ENCODE assay signal across 8 cellular contexts in the genomic region with DNA sequence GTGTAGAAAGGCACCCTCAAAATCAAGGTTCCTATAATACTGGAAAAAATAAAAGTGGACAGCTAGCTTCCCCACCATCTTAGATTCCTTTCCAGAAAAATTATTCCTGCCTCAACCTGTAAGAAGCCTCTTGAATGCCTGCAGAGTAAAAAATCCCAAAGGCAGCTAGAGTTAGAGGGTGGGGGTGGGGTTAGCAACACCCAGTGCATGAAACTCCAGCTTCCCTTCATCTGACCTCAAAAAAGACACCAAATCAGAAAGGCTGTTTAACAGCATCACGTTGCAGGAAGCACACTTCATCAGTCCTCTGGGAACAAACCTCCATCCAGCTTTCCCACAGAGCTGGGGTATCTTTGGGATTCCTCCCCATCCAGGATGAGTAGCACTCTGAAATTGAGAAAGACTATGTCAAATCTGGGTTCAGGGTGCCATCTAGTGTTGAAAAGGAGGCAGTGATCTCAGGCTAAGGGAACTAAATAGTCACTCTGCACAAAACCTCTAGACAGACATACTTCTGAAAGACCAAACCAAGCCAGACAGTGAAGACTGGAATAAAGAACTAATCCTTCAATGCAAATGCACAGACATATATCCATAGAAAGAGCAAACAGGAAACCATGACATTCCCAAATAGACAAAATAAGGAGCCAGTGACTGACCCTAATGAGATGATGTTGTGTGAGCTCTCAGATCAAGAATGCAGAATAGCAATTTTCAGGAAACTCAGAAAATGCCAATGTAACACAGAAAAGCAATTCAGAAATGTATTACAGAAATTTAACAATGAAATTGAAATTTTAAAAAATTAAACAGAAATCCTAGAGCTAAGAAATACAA.
A peak's percentile ranks its signal among the peaks of the same experiment; 100 is the strongest.
DNase-seq lines count a peak whose midpoint lies in the region; ATAC-seq, FAIRE-seq and TF ChIP-seq lines count a peak whose summit lies in the region.

No MANE protein-coding gene starts in this region.

- peak; percentile 12 for DNase-seq in activated CD4-positive, alpha-beta T cell treated with anti-CD3 and anti-CD28 coated beads for 36 hours
- DNase-seq in activated CD4-positive, alpha-beta T cell treated with anti-CD3 and anti-CD28 coated beads, Interleukin-2, amount 50 U/mL, for 1 hour, result no peak
- DNase-seq in H54 (ENCODE audit: insufficient read length, low spot score), result peak; percentile 8
- DNase-seq in NB4 (ENCODE audit: low read depth), result peak; percentile 41
- peak; percentile 17 for DNase-seq in activated CD4-positive, alpha-beta memory T cell treated with anti-CD3 and anti-CD28 coated beads, Interleukin-2, amount 10 ng/mL, durations not matched to agents 7 days and 5 days
- peak in 1 of 5 donors; percentile 5 for DNase-seq in heart left ventricle
- DNase-seq in stimulated activated CD8-positive, alpha-beta memory T cell treated with anti-CD3 and anti-CD28 coated beads, Interleukin-12 subunit alpha, Interleukin-12 subunit beta, amount 100 ng/mL, for 1 hour (ENCODE audit: low read depth), result peak; percentile 1
- no peak for DNase-seq in DMS79 (lab: John Stamatoyannopoulos, UW)

- H3K9me3 Mint-ChIP-seq in activated CD4-positive, alpha-beta T cell treated with anti-CD3 and anti-CD28 coated beads for 36 hours (ENCODE audit: low read depth), result peaks cover 5% of the 10 kb centered on the region
- H3K9me3 Mint-ChIP-seq in activated CD4-positive, alpha-beta memory T cell treated with anti-CD3 and anti-CD28 coated beads, Interleukin-2, amount 10 ng/mL, durations not matched to agents 7 days and 5 days, result peaks cover 2% of the 10 kb centered on the region

- H3K9me3 ChIP-seq in heart left ventricle, result peaks cover 0 to 23% (median 0%) of the 10 kb centered on the region in 12 donors

- intact Hi-C loops in activated CD4-positive, alpha-beta T cell treated with anti-CD3 and anti-CD28 coated beads for 36 hours (cut with DNase I, micrococcal nuclease), result no loop called here
- intact Hi-C loops in heart left ventricle (cut with DNase I), result no loop called here

- CTCF ChIA-PET in activated CD4-positive, alpha-beta T cell treated with anti-CD3 and anti-CD28 coated beads for 36 hours (lab: Charles Lee), result interaction anchor here (0.8 to 2.1 kb wide), 2 partner anchors 10 to 437 kb away, joined by 3 to 7 read pairs; no protein-coding TSS in a partner anchor
- CTCF ChIA-PET in activated CD4-positive, alpha-beta memory T cell treated with anti-CD3 and anti-CD28 coated beads, Interleukin-2, amount 10 ng/mL, durations not matched to agents 7 days and 5 days (lab: Charles Lee), result interaction anchor here (0.6 to 1.8 kb wide), 7 partner anchors 19 to 437 kb away, joined by 3 to 4 read pairs (median 3); a partner anchor contains a TSS

- no peaks in the 10 kb centered on the region for H3K27me3 Mint-ChIP-seq in activated CD4-positive, alpha-beta T cell treated with anti-CD3 and anti-CD28 coated beads for 36 hours
- H3K27me3 Mint-ChIP-seq in activated CD4-positive, alpha-beta memory T cell treated with anti-CD3 and anti-CD28 coated beads, Interleukin-2, amount 10 ng/mL, durations not matched to agents 7 days and 5 days, result no peaks in the 10 kb centered on the region

- POLR2A ChIA-PET in activated CD4-positive, alpha-beta T cell treated with anti-CD3 and anti-CD28 coated beads for 36 hours (lab: Charles Lee), result no interaction called here
- POLR2A ChIA-PET in activated CD4-positive, alpha-beta memory T cell treated with anti-CD3 and anti-CD28 coated beads, Interleukin-2, amount 10 ng/mL, durations not matched to agents 7 days and 5 days (lab: Charles Lee), result interaction anchor here (1.1 kb wide), 1 partner anchor 68 kb away, joined by 3 read pairs; no protein-coding TSS in a partner anchor

- no peak overlapping the region for H3K27ac ChIP-seq in heart left ventricle

- TF ChIP-seq CTCF in NB4 (IDR thresholded peaks at IDR 0.05; ENCODE audit: low read depth, low read length) (peak; percentile 53), heart left ventricle (IDR thresholded peaks at IDR 0.05) (peak; percentile 32 to 61 (median 46))

- H3K27ac Mint-ChIP-seq in activated CD4-positive, alpha-beta T cell treated with anti-CD3 and anti-CD28 coated beads for 36 hours, result no peak overlapping the region
- H3K27ac Mint-ChIP-seq in activated CD4-positive, alpha-beta memory T cell treated with anti-CD3 and anti-CD28 coated beads, Interleukin-2, amount 10 ng/mL, durations not matched to agents 7 days and 5 days, result no peak overlapping the region

- H3K4me3 ChIP-seq in NB4 (ENCODE audit: low read depth, low read length) (no peak overlapping the region), heart left ventricle (no peak overlapping the region)

- H3K4me1 ChIP-seq in heart left ventricle, result no peaks in the 10 kb centered on the region

- H3K4me3 Mint-ChIP-seq in activated CD4-positive, alpha-beta T cell treated with anti-CD3 and anti-CD28 coated beads for 36 hours, result no peak overlapping the region
- H3K4me3 Mint-ChIP-seq in activated CD4-positive, alpha-beta memory T cell treated with anti-CD3 and anti-CD28 coated beads, Interleukin-2, amount 10 ng/mL, durations not matched to agents 7 days and 5 days, result no peak overlapping the region

- no peak for TF ChIP-seq POLR2A in H54 (IDR thresholded peaks at IDR 0.05; ENCODE audit: low read depth, low read length)
- TF ChIP-seq POLR2A in NB4 (IDR thresholded peaks at IDR 0.05; ENCODE audit: extremely low read depth, insufficient read length), result no peak
- no peak for TF ChIP-seq POLR2A in heart left ventricle (IDR thresholded peaks at IDR 0.05)

- peaks cover 33% of the 10 kb centered on the region for H3K36me3 Mint-ChIP-seq in activated CD4-positive, alpha-beta T cell treated with anti-CD3 and anti-CD28 coated beads for 36 hours (ENCODE audit: low read depth)
- peaks cover 20% of the 10 kb centered on the region for H3K36me3 Mint-ChIP-seq in activated CD4-positive, alpha-beta memory T cell treated with anti-CD3 and anti-CD28 coated beads, Interleukin-2, amount 10 ng/mL, durations not matched to agents 7 days and 5 days (ENCODE audit: low read depth)

- WGBS in heart left ventricle, 4 donors, result 6 to 21% (median 19%) methylated on average over 1 of the region's 1 CpG

- peaks cover 0 to 9% (median 0%) of the 10 kb centered on the region in 9 donors for H3K36me3 ChIP-seq in heart left ventricle

- H3K4me1 Mint-ChIP-seq in activated CD4-positive, alpha-beta T cell treated with anti-CD3 and anti-CD28 coated beads for 36 hours, result no peaks in the 10 kb centered on the region
- peaks cover 1% of the 10 kb centered on the region for H3K4me1 Mint-ChIP-seq in activated CD4-positive, alpha-beta memory T cell treated with anti-CD3 and anti-CD28 coated beads, Interleukin-2, amount 10 ng/mL, durations not matched to agents 7 days and 5 days

- ATAC-seq in activated CD4-positive, alpha-beta T cell treated with anti-CD3 and anti-CD28 coated beads for 36 hours, result peak; percentile 39
- ATAC-seq in heart left ventricle, result peak in 3 of 4 donors; percentile 44 to 58 (median 53)

- FAIRE-seq in H54 (lab: Jason Lieb, UNC), result peak; percentile 23

- H3K27me3 ChIP-seq in heart left ventricle, result peaks cover 0 to 7% (median 0%) of the 10 kb centered on the region in 9 donors

Comparison
In these comparisons a context has a peak if more than half of its experiments do, and no peak if none do; other contexts are left out.
1. DNase-seq: peak in activated CD4-positive, alpha-beta T cell treated with anti-CD3 and anti-CD28 coated beads for 36 hours (single experiment), H54 (single experiment), NB4 (single experiment), activated CD4-positive, alpha-beta memory T cell treated with anti-CD3 and anti-CD28 coated beads, Interleukin-2, amount 10 ng/mL, durations not matched to agents 7 days and 5 days (single experiment) and stimulated activated CD8-positive, alpha-beta memory T cell treated with anti-CD3 and anti-CD28 coated beads, Interleukin-12 subunit alpha, Interleukin-12 subunit beta, amount 100 ng/mL, for 1 hour (single experiment); none in activated CD4-positive, alpha-beta T cell treated with anti-CD3 and anti-CD28 coated beads, Interleukin-2, amount 50 U/mL, for 1 hour (single experiment) and DMS79 (single experiment).